Comparison of ENCODE assay signal across 18 cellular contexts in genomic region chr1:183205196-183205781, GRCh38. TPM values are rescaled to one million over a fixed set of nuclear protein-coding genes. Genes with fewer than 3 reads are reported as not detected.
A peak's percentile ranks its signal among the peaks of the same experiment; 100 is the strongest.
DNase-seq lines count a peak whose midpoint lies in the region; ATAC-seq, FAIRE-seq and TF ChIP-seq lines count a peak whose summit lies in the region.
"Had no signal": no experiment of that assay in that cellular context is flagged by ENCODE, and none has a peak within 500 bp of the region (broad histone marks: within the 10 kb centered on the region; RNA-seq: fewer than 3 reads in every experiment).

No MANE protein-coding gene starts in this region.

- no peaks in the 10 kb centered on the region for H3K27me3 Mint-ChIP-seq in GM23338 (ENCODE audit: insufficient read depth, low read depth, poor library complexity)

- peaks cover 6% of the 10 kb centered on the region; the same call in 2 of the 3 replicates for H3K4me1 Mint-ChIP-seq in GM23338
- H3K4me1 Mint-ChIP-seq: CD4-positive, alpha-beta memory T cell had no signal

- intact Hi-C loops in left ventricle myocardium superior (cut with micrococcal nuclease) = no loop called here

- no peaks in the 10 kb centered on the region; the same call in 1 of the 2 replicates for H3K9me2 ChIP-seq in GM23338 (ENCODE audit: insufficient read depth)

- H4K20me1 ChIP-seq in GM23338 (replicated peaks; ENCODE audit: insufficient read depth) = no peaks in the 10 kb centered on the region

- H3K4me1 ChIP-seq in GM23338 (ENCODE audit: insufficient read depth) = 0 out of 2 replicates have a peak, but pooled peaks cover 1% of the 10 kb centered on the region

- ATAC-seq in left ventricle myocardium superior (peak; percentile 59), GM23338 (no peak), GM21515 (IDR thresholded peaks at IDR 0.05; ENCODE audit: unreplicated experiment) (no peak), HG03045 (IDR thresholded peaks at IDR 0.05; ENCODE audit: unreplicated experiment) (no peak)
- ATAC-seq: activated CD8-positive, alpha-beta memory T cell treated with anti-CD3 and anti-CD28 coated beads, Interleukin-2, amount 10 ng/mL, durations not matched to agents 7 days and 5 days; K562; stimulated activated naive B cell treated with anti-CD40 and anti-IgM and Interleukin-4, amounts not matched to agents 10 μg/mL and 1 μg/mL and 100 μg/mL, for 72 hours had no signal

- no peaks in the 10 kb centered on the region for H3K79me2 ChIP-seq in GM23338 (replicated peaks; ENCODE audit: insufficient read depth)

- no peaks in the 10 kb centered on the region for H3K27me3 ChIP-seq in bronchial epithelial cell (ENCODE audit: control insufficient read depth, insufficient read depth, low read length)
- H3K27me3 ChIP-seq in GM23338 (ENCODE audit: insufficient read depth) = no peaks in the 10 kb centered on the region
- H3K27me3 ChIP-seq: SJCRH30 had no signal

- no peak for FAIRE-seq in bronchial epithelial cell (lab: Jason Lieb, UNC)
- FAIRE-seq: K562 had no signal

- H3K4me3 ChIP-seq in bronchial epithelial cell (ENCODE audit: low read depth, low read length) (no peak overlapping the region), skin epidermis (no peak overlapping the region), GM23338 (no peak overlapping the region)
- H3K4me3 ChIP-seq: K562, SJCRH30 had no signal

- no peak overlapping the region for H2AFZ ChIP-seq in GM23338

- no peaks in the 10 kb centered on the region for H3K36me3 Mint-ChIP-seq in GM23338 (ENCODE audit: low read depth)
- H3K36me3 Mint-ChIP-seq: activated CD8-positive, alpha-beta memory T cell treated with anti-CD3 and anti-CD28 coated beads, Interleukin-2, amount 10 ng/mL, durations not matched to agents 7 days and 5 days; activated naive CD4-positive, alpha-beta T cell treated with anti-CD3 and anti-CD28 coated beads, Interleukin-2, amount 50 U/mL, for 24 hours; CD4-positive, alpha-beta memory T cell; stimulated activated naive B cell treated with anti-CD40 and anti-IgM and Interleukin-4, amounts not matched to agents 10 μg/mL and 1 μg/mL and 100 μg/mL, for 72 hours had no signal

- H3K36me3 ChIP-seq in bronchial epithelial cell (ENCODE audit: control insufficient read depth, insufficient read depth, low read length) (peaks cover 6% of the 10 kb centered on the region), GM23338 (ENCODE audit: insufficient read depth) (no peaks in the 10 kb centered on the region)
- H3K36me3 ChIP-seq: SJCRH30 had no signal

- H3K4me2 ChIP-seq in GM23338 = no peak overlapping the region

- no peaks in the 10 kb centered on the region for H3K9me3 Mint-ChIP-seq in GM23338
- H3K9me3 Mint-ChIP-seq: activated naive CD4-positive, alpha-beta T cell treated with anti-CD3 and anti-CD28 coated beads, Interleukin-2, amount 50 U/mL, for 24 hours; CD4-positive, alpha-beta memory T cell; stimulated activated naive B cell treated with anti-CD40 and anti-IgM and Interleukin-4, amounts not matched to agents 10 μg/mL and 1 μg/mL and 100 μg/mL, for 72 hours had no signal

- peak; percentile 19 for DNase-seq in EL
- DNase-seq in bronchial epithelial cell (ENCODE audit: low read depth) = peak; percentile 55
- no peak for DNase-seq in left ventricle myocardium superior
- DNase-seq in GM23338 (ENCODE audit: low spot score) = no peak
- DNase-seq in effector CD4-positive, alpha-beta T cell = no peak
- DNase-seq: activated CD8-positive, alpha-beta memory T cell treated with anti-CD3 and anti-CD28 coated beads, Interleukin-2, amount 10 ng/mL, durations not matched to agents 7 days and 5 days; CD4-positive, alpha-beta memory T cell; midbrain; NCI-H146; NCI-H774; SJCRH30; stimulated activated CD4-positive, alpha-beta T cell treated with anti-CD3 and anti-CD28 coated beads, Interleukin-4, amount 100 ng/mL, for 24 hours; stimulated activated naive B cell treated with anti-CD40 and anti-IgM and Interleukin-4, amounts not matched to agents 10 μg/mL and 1 μg/mL and 100 μg/mL, for 72 hours had no signal

- H3K4me3 Mint-ChIP-seq in GM23338 = no peak overlapping the region
- H3K4me3 Mint-ChIP-seq: activated CD8-positive, alpha-beta memory T cell treated with anti-CD3 and anti-CD28 coated beads, Interleukin-2, amount 10 ng/mL, durations not matched to agents 7 days and 5 days; activated naive CD4-positive, alpha-beta T cell treated with anti-CD3 and anti-CD28 coated beads, Interleukin-2, amount 50 U/mL, for 24 hours; CD4-positive, alpha-beta memory T cell; stimulated activated naive B cell treated with anti-CD40 and anti-IgM and Interleukin-4, amounts not matched to agents 10 μg/mL and 1 μg/mL and 100 μg/mL, for 72 hours had no signal

- TF ChIP-seq CTCF in bronchial epithelial cell (IDR thresholded peaks at IDR 0.05; ENCODE audit: insufficient read depth, low read length, severe bottlenecking) (no peak), GM23338 (conservative IDR thresholded peaks at IDR 0.05; ENCODE audit: low read depth in 2 of 2) (no peak)

- no peaks in the 10 kb centered on the region for H3F3A ChIP-seq in GM23338 (replicated peaks; ENCODE audit: low read depth)

- no peak overlapping the region for H3K27ac Mint-ChIP-seq in GM23338
- H3K27ac Mint-ChIP-seq: activated CD8-positive, alpha-beta memory T cell treated with anti-CD3 and anti-CD28 coated beads, Interleukin-2, amount 10 ng/mL, durations not matched to agents 7 days and 5 days; activated naive CD4-positive, alpha-beta T cell treated with anti-CD3 and anti-CD28 coated beads, Interleukin-2, amount 50 U/mL, for 24 hours; CD4-positive, alpha-beta memory T cell; stimulated activated naive B cell treated with anti-CD40 and anti-IgM and Interleukin-4, amounts not matched to agents 10 μg/mL and 1 μg/mL and 100 μg/mL, for 72 hours had no signal

- H3K27ac ChIP-seq in skin epidermis = peak overlapping the region in 11 of 21 experiments; percentile 5 to 60 (median 32)
- no peak overlapping the region for H3K27ac ChIP-seq in GM23338 (ENCODE audit: low read depth)
- H3K27ac ChIP-seq: SJCRH30 had no signal

TF ChIP-seq in GM23338, 12 proteins besides CTCF, POLR2A, EP300 and RAD21:
- TF ChIP-seq, protein P1, sequence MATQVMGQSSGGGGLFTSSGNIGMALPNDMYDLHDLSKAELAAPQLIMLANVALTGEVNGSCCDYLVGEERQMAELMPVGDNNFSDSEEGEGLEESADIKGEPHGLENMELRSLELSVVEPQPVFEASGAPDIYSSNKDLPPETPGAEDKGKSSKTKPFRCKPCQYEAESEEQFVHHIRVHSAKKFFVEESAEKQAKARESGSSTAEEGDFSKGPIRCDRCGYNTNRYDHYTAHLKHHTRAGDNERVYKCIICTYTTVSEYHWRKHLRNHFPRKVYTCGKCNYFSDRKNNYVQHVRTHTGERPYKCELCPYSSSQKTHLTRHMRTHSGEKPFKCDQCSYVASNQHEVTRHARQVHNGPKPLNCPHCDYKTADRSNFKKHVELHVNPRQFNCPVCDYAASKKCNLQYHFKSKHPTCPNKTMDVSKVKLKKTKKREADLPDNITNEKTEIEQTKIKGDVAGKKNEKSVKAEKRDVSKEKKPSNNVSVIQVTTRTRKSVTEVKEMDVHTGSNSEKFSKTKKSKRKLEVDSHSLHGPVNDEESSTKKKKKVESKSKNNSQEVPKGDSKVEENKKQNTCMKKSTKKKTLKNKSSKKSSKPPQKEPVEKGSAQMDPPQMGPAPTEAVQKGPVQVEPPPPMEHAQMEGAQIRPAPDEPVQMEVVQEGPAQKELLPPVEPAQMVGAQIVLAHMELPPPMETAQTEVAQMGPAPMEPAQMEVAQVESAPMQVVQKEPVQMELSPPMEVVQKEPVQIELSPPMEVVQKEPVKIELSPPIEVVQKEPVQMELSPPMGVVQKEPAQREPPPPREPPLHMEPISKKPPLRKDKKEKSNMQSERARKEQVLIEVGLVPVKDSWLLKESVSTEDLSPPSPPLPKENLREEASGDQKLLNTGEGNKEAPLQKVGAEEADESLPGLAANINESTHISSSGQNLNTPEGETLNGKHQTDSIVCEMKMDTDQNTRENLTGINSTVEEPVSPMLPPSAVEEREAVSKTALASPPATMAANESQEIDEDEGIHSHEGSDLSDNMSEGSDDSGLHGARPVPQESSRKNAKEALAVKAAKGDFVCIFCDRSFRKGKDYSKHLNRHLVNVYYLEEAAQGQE (IDR thresholded peaks at IDR 0.05; ENCODE audit: unreplicated experiment) = no peak

RNA-seq across cellular contexts. Expression of gene LAMC2, which starts 19.2 kb away (rescaled TPM):
- total RNA-seq in bronchial epithelial cell (1,014 and 1,840 TPM in 2 replicates), left ventricle myocardium superior (3.7 TPM)
- 19.0 and 19.5 TPM in 2 replicates for total RNA-seq in GM23338 (2014; rRNA removed; shearing (Covaris generic))
- polyA plus RNA-seq in GM23338 (2016; fragmentation: Nextera tagmentation; extraction: Ambion mirVana) = 3.4 and 4.3 TPM in 2 replicates
- total RNA-seq: activated CD8-positive, alpha-beta memory T cell treated with anti-CD3 and anti-CD28 coated beads, Interleukin-2, amount 10 ng/mL, durations not matched to agents 7 days and 5 days; CD4-positive, alpha-beta memory T cell had no signal
- polyA plus RNA-seq: CD4-positive, alpha-beta memory T cell had no signal

Comparison
In these comparisons a context has a peak if more than half of its experiments do, and no peak if none do; other contexts are left out.
1. DNase-seq: peak in EL (single experiment) and bronchial epithelial cell (single experiment); none in left ventricle myocardium superior (single experiment), GM23338 (single experiment) and effector CD4-positive, alpha-beta T cell (single experiment).
2. RNA of gene LAMC2, which starts 19.2 kb away (total RNA-seq): 1,014 to 1,840 TPM in bronchial epithelial cell; 19.0 to 19.5 TPM in GM23338 and 3.7 TPM in left ventricle myocardium superior (single experiment); every median in the first group is over 10 times any median in the second.